Comparison of ENCODE assay signal across 9 cellular contexts in the genomic region with DNA sequence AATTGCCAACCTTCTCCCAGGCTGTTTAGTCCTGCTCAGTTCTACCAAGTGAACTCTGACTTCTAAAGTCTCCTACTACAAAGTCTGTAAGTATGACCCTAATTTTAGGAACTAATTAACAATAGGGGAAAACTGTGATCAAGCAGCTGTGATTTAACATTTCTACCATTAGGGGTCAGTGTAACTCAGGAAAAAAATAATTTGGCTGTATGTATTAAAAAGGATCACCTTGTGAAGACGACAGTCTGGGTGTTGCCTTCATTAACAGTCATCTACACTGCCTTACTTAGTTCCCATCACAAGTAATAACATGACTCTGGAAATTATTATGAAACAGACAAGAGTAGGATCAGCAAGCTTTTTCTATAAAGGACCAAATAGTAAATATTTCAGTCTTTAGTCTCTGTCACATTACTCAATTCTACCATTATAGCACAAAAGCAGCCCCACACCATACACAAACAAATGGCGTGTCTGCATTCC. TPM values are rescaled to one million over a fixed set of nuclear protein-coding genes. Genes with fewer than 3 reads are reported as not detected.
DNase-seq lines count a peak whose midpoint lies in the region; ATAC-seq, FAIRE-seq and TF ChIP-seq lines count a peak whose summit lies in the region.
"Had no signal": no experiment of that assay in that cellular context is flagged by ENCODE, and none has a peak within 500 bp of the region (broad histone marks: within the 10 kb centered on the region; RNA-seq: fewer than 3 reads in every experiment).

No MANE protein-coding gene starts in this region.

- TF ChIP-seq CTCF in GM06990 (IDR thresholded peaks at IDR 0.05; ENCODE audit: insufficient read depth, low read length, poor library complexity, severe bottlenecking) (peak; percentile 58), foreskin keratinocyte (conservative IDR thresholded peaks at IDR 0.05) (peak; percentile 85)

- ATAC-seq in foreskin keratinocyte (no peak), HG03196 (IDR thresholded peaks at IDR 0.05; ENCODE audit: unreplicated experiment) (no peak)
- no peak for ATAC-seq in activated T-cell treated with anti-CD3 and anti-CD28 coated beads, Interleukin-2, amount 50 U/mL, for 72 hours (replicated peaks in 1 of 2)
- ATAC-seq in activated T-helper 17 cell treated with anti-CD3 and anti-CD28 coated beads, Interleukin-2, amount 50 U/mL, for 72 hours (replicated peaks): no peak

- H3K4me3 Mint-ChIP-seq in activated T-cell treated with anti-CD3 and anti-CD28 coated beads, Interleukin-2, amount 50 U/mL, for 72 hours: no peak overlapping the region
- no peak overlapping the region for H3K4me3 Mint-ChIP-seq in activated T-helper 17 cell treated with anti-CD3 and anti-CD28 coated beads, Interleukin-2, amount 50 U/mL, for 72 hours

- 17 to 24% (median 19%) methylated on average over 2 of the region's 2 CpGs for WGBS in small intestine, 3 donors

- no peak overlapping the region for H3K4me3 ChIP-seq in GM06990 (replicated peaks; ENCODE audit: low read depth, low read length)
- no peak overlapping the region for H3K4me3 ChIP-seq in small intestine (ENCODE audit: low read depth in 1 of 2, low read length in 2 of 2)

- H3K36me3 Mint-ChIP-seq in activated T-cell treated with anti-CD3 and anti-CD28 coated beads, Interleukin-2, amount 50 U/mL, for 72 hours (ENCODE audit: insufficient read depth in 2 of 2): peaks cover 0 to 2% of the 10 kb centered on the region in 2 donors
- peaks cover 4% of the 10 kb centered on the region for H3K36me3 Mint-ChIP-seq in activated T-helper 17 cell treated with anti-CD3 and anti-CD28 coated beads, Interleukin-2, amount 50 U/mL, for 72 hours (ENCODE audit: low read depth)

- H3K27me3 ChIP-seq in GM06990 (replicated peaks; ENCODE audit: control insufficient read depth, insufficient read depth, low read length) (no peaks in the 10 kb centered on the region; the same call in 1 of the 2 replicates), foreskin keratinocyte (peaks cover 15% of the 10 kb centered on the region), small intestine (ENCODE audit: control insufficient read depth in 2 of 2, insufficient read depth in 2 of 2, low read length in 2 of 2) (no peaks in the 10 kb centered on the region)

- no peaks in the 10 kb centered on the region for H3K9me3 Mint-ChIP-seq in activated T-cell treated with anti-CD3 and anti-CD28 coated beads, Interleukin-2, amount 50 U/mL, for 72 hours
- H3K9me3 Mint-ChIP-seq in activated T-helper 17 cell treated with anti-CD3 and anti-CD28 coated beads, Interleukin-2, amount 50 U/mL, for 72 hours: no peaks in the 10 kb centered on the region

- H3K27ac ChIP-seq in foreskin keratinocyte (no peak overlapping the region), small intestine (ENCODE audit: low read depth in 1 of 2, low read length in 1 of 2) (no peak overlapping the region)

- no peak for FAIRE-seq in small intestine (lab: Jason Lieb, UNC)
- FAIRE-seq: TTC549 had no signal

- no peaks in the 10 kb centered on the region for H3K36me3 ChIP-seq in GM06990 (ENCODE audit: control insufficient read depth, insufficient read depth, low read length)
- no peaks in the 10 kb centered on the region for H3K36me3 ChIP-seq in small intestine (ENCODE audit: control insufficient read depth in 2 of 2, insufficient read depth in 2 of 2, low read length in 2 of 2)

- DNase-seq in GM06990 (ENCODE audit: extremely low read depth, insufficient read length): peak; percentile 2
- peak; percentile 36 for DNase-seq in MV-4-11 (lab: John Stamatoyannopoulos, UW)
- peak; percentile 5 to 39 for DNase-seq in SHP77 (lab: John Stamatoyannopoulos, UW)
- peak in 1 of 2 donors; percentile 57 for DNase-seq in foreskin keratinocyte
- peak; percentile 55 for DNase-seq in small intestine
- DNase-seq in activated T-cell treated with anti-CD3 and anti-CD28 coated beads, Interleukin-2, amount 50 U/mL, for 72 hours: no peak

- peaks cover 9% of the 10 kb centered on the region for H3K4me1 Mint-ChIP-seq in activated T-cell treated with anti-CD3 and anti-CD28 coated beads, Interleukin-2, amount 50 U/mL, for 72 hours (ENCODE audit: low read depth)
- H3K4me1 Mint-ChIP-seq in activated T-helper 17 cell treated with anti-CD3 and anti-CD28 coated beads, Interleukin-2, amount 50 U/mL, for 72 hours: no peaks in the 10 kb centered on the region

- H3K4me1 ChIP-seq in foreskin keratinocyte: no peaks in the 10 kb centered on the region
- H3K4me1 ChIP-seq in small intestine (ENCODE audit: control insufficient read depth in 2 of 2, insufficient read depth in 1 of 2, low read depth in 1 of 2, low read length in 1 of 2): peaks cover 0 to 2% of the 10 kb centered on the region in 2 donors

- no peaks in the 10 kb centered on the region for H3K9me3 ChIP-seq in small intestine (ENCODE audit: control insufficient read depth, low read depth)

- H3K27ac Mint-ChIP-seq in activated T-cell treated with anti-CD3 and anti-CD28 coated beads, Interleukin-2, amount 50 U/mL, for 72 hours: no peak overlapping the region
- H3K27ac Mint-ChIP-seq in activated T-helper 17 cell treated with anti-CD3 and anti-CD28 coated beads, Interleukin-2, amount 50 U/mL, for 72 hours: no peak overlapping the region

- peaks cover 26% of the 10 kb centered on the region for H3K27me3 Mint-ChIP-seq in activated T-cell treated with anti-CD3 and anti-CD28 coated beads, Interleukin-2, amount 50 U/mL, for 72 hours (ENCODE audit: low read depth)
- H3K27me3 Mint-ChIP-seq in activated T-helper 17 cell treated with anti-CD3 and anti-CD28 coated beads, Interleukin-2, amount 50 U/mL, for 72 hours: peaks cover 8% of the 10 kb centered on the region

RNA-seq across cellular contexts. Expression of a gene that starts 4.2 kb away (rescaled TPM):
- 12.7 and 12.8 TPM in 2 replicates for total RNA-seq in foreskin keratinocyte
- polyA plus RNA-seq in foreskin keratinocyte: 3.4 and 4.2 TPM in 2 replicates
- polyA plus RNA-seq in small intestine: 10 to 100 TPM in 1 of 3 donors, 1 to 10 TPM in 2; 3.8 to 17.2 (median 5.9) TPM
- total RNA-seq in activated T-cell treated with anti-CD3 and anti-CD28 coated beads, Interleukin-2, amount 50 U/mL, for 72 hours: 10 to 100 TPM; 23.8 to 24.1 TPM
- total RNA-seq in activated T-helper 17 cell treated with anti-CD3 and anti-CD28 coated beads, Interleukin-2, amount 50 U/mL, for 72 hours: 10 to 100 TPM; 15.6 to 35.5 TPM

Comparison
In these comparisons a context has a peak if more than half of its experiments do, and no peak if none do; other contexts are left out.
1. DNase-seq: peak in GM06990 (single experiment), MV-4-11 (single experiment), SHP77 (2 of 2) and small intestine (single experiment); none in activated T-cell treated with anti-CD3 and anti-CD28 coated beads, Interleukin-2, amount 50 U/mL, for 72 hours (0 of 2).